In genomic region chr12:6943719-6944380, GRCh38 we compare ENCODE assay signal across 7 cellular contexts. TPM values are rescaled to one million over a fixed set of nuclear protein-coding genes. Genes with fewer than 3 reads are reported as not detected.
DNase-seq lines count a peak whose midpoint lies in the region; ATAC-seq, FAIRE-seq and TF ChIP-seq lines count a peak whose summit lies in the region.

Gene C12orf57, plus strand, starts transcription at chr12:6944022. Its CDS starts 100 bp downstream, at chr12:6944122.
Gene RNU7-1, plus strand, starts transcription at chr12:6943816.

- peaks cover 2 to 8% of the 10 kb centered on the region in 2 experiments; a peak in 2 of 4 replicates for H3K36me3 ChIP-seq in GM12878 (ENCODE audit: control insufficient read depth in 2 of 2, insufficient read depth in 2 of 2, low read length in 1 of 2)

- peak within 1 kb of the TSS; percentile 32 for H2AFZ ChIP-seq in GM12878 (ENCODE audit: control insufficient read depth, low read depth, low read length)

- in situ Hi-C loops in GM12878 (cut with MboI), result no loop called here

- no peak for TF ChIP-seq CTCF in GM12878 (IDR thresholded peaks at IDR 0.05 in 2 of 3, conservative IDR thresholded peaks at IDR 0.05 in 1 of 3; ENCODE audit: control insufficient read depth in 2 of 3, extremely low read depth in 1 of 3, insufficient read depth in 1 of 3, low read depth in 3 of 3, low read length in 3 of 3)

- peaks cover 25% of the 10 kb centered on the region for H3K79me2 ChIP-seq in GM12878 (ENCODE audit: control insufficient read depth, insufficient read depth, low read length)

- peak; percentile 48 to 67; a peak in 3 of 4 replicates for TF ChIP-seq EP300 in GM12878 (IDR thresholded peaks at IDR 0.05; ENCODE audit: borderline replicate concordance in 1 of 2, control insufficient read depth in 1 of 2, low read depth in 2 of 2, low read length in 2 of 2)

- no peaks in the 10 kb centered on the region for H3K9me3 ChIP-seq in GM12878 (replicated peaks; ENCODE audit: control insufficient read depth, insufficient read depth, low read length)

- peak; percentile 98 for TF ChIP-seq POLR2A in GM12878 (IDR thresholded peaks at IDR 0.05; ENCODE audit: low read depth, low read length)

- FAIRE-seq in GM12878 (lab: Jason Lieb, UNC), result no peak

- BruUV-seq in GM12878 (replicated peaks; lab: Mats Ljungman, UMichigan), result TSS peak; percentile 94

- TF ChIP-seq RAD21 in GM12878 (IDR thresholded peaks at IDR 0.05; ENCODE audit: insufficient read depth, low read depth, low read length), result peak; percentile 3; the same call in 1 of the 2 replicates

- peaks cover 28% of the 10 kb centered on the region for H3K4me1 ChIP-seq in GM12878 (ENCODE audit: control insufficient read depth, insufficient read depth, low read length)

- no peaks in the 10 kb centered on the region for H3K27me3 ChIP-seq in GM12878 (replicated peaks in 1 of 2; ENCODE audit: control insufficient read depth in 2 of 2, insufficient read depth in 2 of 2, low read length in 1 of 2)

- ATAC-seq in GM18520 (IDR thresholded peaks at IDR 0.05; ENCODE audit: unreplicated experiment) (peak; percentile 25), HG02970 (IDR thresholded peaks at IDR 0.05; ENCODE audit: low FRiP score, unreplicated experiment) (peak; percentile 37), GM12878 (peak; percentile 77), sciatic nerve (peak; percentile 78)

- H3K27ac ChIP-seq in GM12878 (ENCODE audit: control insufficient read depth, insufficient read depth), result peak within 1 kb of the TSS; percentile 91

- DNase-seq in NCI-H187 treated with DMSO at 0.1 percent for 48 hours (lab: John Stamatoyannopoulos, UW) (peak; percentile 70), T-helper 2 cell (peak in 4 of 5 experiments; percentile 64 to 94 (median 80)), GM12878 (ENCODE audit: low read depth, low spot score) (peak; percentile 93), hippocampal formation (lab: John Stamatoyannopoulos, UW) (peak; percentile 61 to 88), sciatic nerve (ENCODE audit: low spot score) (peak; percentile 86)

- peak within 1 kb of the TSS; percentile 70 for H3K4me2 ChIP-seq in GM12878 (ENCODE audit: control insufficient read depth, insufficient read depth)

- intact Hi-C loops in GM12878 (cut with micrococcal nuclease; ENCODE audit: unreplicated experiment), result loop anchor here (1.0 to 2.0 kb wide), 6 partner anchors 16 to 165 kb away; partner anchors contain the start of genes C1R, C1RL, EMG1 and LPCAT3
- intact Hi-C loops in sciatic nerve (cut with DNase I), result loop anchor here (5.0 kb wide), 1 partner anchor 862 kb away; no protein-coding TSS in a partner anchor

- POLR2A ChIA-PET in GM12878 (lab: Charles Lee), result interaction anchor here (0.6 to 17.8 kb wide), 20 partner anchors 9 to 191 kb away, joined by 3 to 524 read pairs (median 4); partner anchors contain the start of genes C1RL, CDCA3, LPCAT3 and LRRC23

- H3K4me3 ChIP-seq in GM12878, result peak within 1 kb of the TSS; percentile 78

- CTCF ChIA-PET in GM12878 (lab: Yijun Ruan, JAX), result interaction anchor here (0.7 to 11.6 kb wide), 25 partner anchors 9 to 201 kb away, joined by 3 to 645 read pairs (median 6); partner anchors contain the start of genes C1R, C1RL, LPCAT3 and SPSB2

- RAD21 ChIA-PET in GM12878 (lab: Charles Lee; ENCODE audit: unreplicated experiment), result interaction anchor here (0.6 to 7.0 kb wide), 18 partner anchors 9 to 177 kb away, joined by 3 to 426 read pairs (median 8); partner anchors contain the start of genes ATN1, C1RL, CDCA3 and LPCAT3

- peak within 1 kb of the TSS; percentile 90 for H3K9ac ChIP-seq in GM12878 (ENCODE audit: control insufficient read depth, insufficient read depth, low read length)

- WGBS in GM12878 (ENCODE audit: insufficient coverage, insufficient replicate concordance, low lambda C conversion rate, missing lambda C conversion rate), result under 1% methylated on average over 31 of the region's 31 CpGs

- no peaks in the 10 kb centered on the region for H4K20me1 ChIP-seq in GM12878 (ENCODE audit: control insufficient read depth, insufficient read depth)

- SMC1A ChIA-PET in GM12878 (lab: Charles Lee; ENCODE audit: uncharacterized antibody, unreplicated experiment), result interaction anchor here (0.7 to 11.6 kb wide), 18 partner anchors 9 to 891 kb away, joined by 3 to 395 read pairs (median 5); partner anchors contain the start of genes C1RL, ENO2, LPCAT3 and SPSB2

TF ChIP-seq in GM12878, 131 proteins besides CTCF, POLR2A, EP300 and RAD21 (continues in another document):
- TF ChIP-seq JUND (IDR thresholded peaks at IDR 0.05; ENCODE audit: low read depth, low read length) (no peak), NFYA (IDR thresholded peaks at IDR 0.05; ENCODE audit: borderline replicate concordance, low read depth, low read length) (no peak), BHLHE40 (IDR thresholded peaks at IDR 0.05; ENCODE audit: borderline replicate concordance in 1 of 2, low read depth in 2 of 2, low read length in 1 of 2) (peak in 1 of 2 experiments; percentile 51; a peak in 3 of 4 replicates), POU2F2 (IDR thresholded peaks at IDR 0.05; ENCODE audit: borderline replicate concordance, low read depth, low read length) (peak; percentile 99), ETV6 (conservative IDR thresholded peaks at IDR 0.05 in 1 of 2, IDR thresholded peaks at IDR 0.05 in 1 of 2; ENCODE audit: borderline replicate concordance in 1 of 2, low read depth in 1 of 2) (peak in 1 of 2 experiments; percentile 82; a peak in 2 of 4 replicates), CREB1 (IDR thresholded peaks at IDR 0.05; ENCODE audit: low read depth) (no peak), TAF1 (IDR thresholded peaks at IDR 0.05; ENCODE audit: borderline replicate concordance, low read depth, low read length) (peak; percentile 78), KLF5 (IDR thresholded peaks at IDR 0.05; ENCODE audit: partially characterized antibody) (peak; percentile 94), ZSCAN29 (IDR thresholded peaks at IDR 0.05) (peak; percentile 74; the same call in 1 of the 2 replicates), SPI1 (IDR thresholded peaks at IDR 0.05; ENCODE audit: borderline replicate concordance, insufficient read depth, low read depth, low read length) (no peak), SRF (IDR thresholded peaks at IDR 0.05; ENCODE audit: low read depth in 2 of 2, low read length in 2 of 2) (peak in 1 of 2 experiments; percentile 68; a peak in 1 of 4 replicates), E2F8 (IDR thresholded peaks at IDR 0.05; ENCODE audit: low read depth, partially characterized antibody) (peak; percentile 45), SUZ12 (IDR thresholded peaks at IDR 0.05; ENCODE audit: unreplicated experiment) (no peak)

RNA-seq across cellular contexts. Expression of gene C12orf57, which starts in this region (rescaled TPM):
- 34.9 and 36.3 TPM in 2 replicates for total RNA-seq in GM12878 (2013; cell fraction: nucleolus; rRNA removed)
- 223 and 231 TPM in 2 replicates for total RNA-seq in GM12878 (2014; rRNA removed)
- total RNA-seq in GM12878 (2014; rRNA removed; fragmentation: Illumina TruSeq; extraction: Trizol), result 109 and 124 TPM in 2 replicates
- total RNA-seq in GM12878 (2021), result 192 and 194 TPM in 2 replicates
- polyA plus RNA-seq in GM12878 (2011; ENCODE audit: low read depth), result 177 TPM
- polyA plus RNA-seq in GM12878 (2011; rRNA removed), result 183 and 331 TPM in 2 replicates
- polyA plus RNA-seq in GM12878 (2011; cell fraction: cytosol; rRNA removed), result 632 and 839 TPM in 2 replicates
- 336 and 343 TPM in 2 replicates for polyA plus RNA-seq in GM12878 (2011; cell fraction: nucleus; rRNA removed)
- 433 and 438 TPM in 2 replicates for polyA plus RNA-seq in GM12878 (2012)
- polyA plus RNA-seq in GM12878 (2014; fragmentation: Illumina TruSeq; extraction: Trizol), result 8.0 and 64.5 TPM in 2 replicates
- polyA plus RNA-seq in GM12878 (2014; fragmentation: Nextera tagmentation; extraction: Ambion mirVana), result 100 to 1,000 TPM; 138 to 170 TPM
- 373 and 377 TPM in 2 replicates for polyA plus RNA-seq in GM12878 (2014; rRNA removed)
- polyA plus RNA-seq in GM12878 (2016; fragmentation: Nextera tagmentation; extraction: Ambion mirVana), result 100 to 1,000 TPM; 274 to 291 TPM
- 89.4 and 141 TPM in 2 replicates for polyA minus RNA-seq in GM12878 (2011; rRNA and poly(A)+ RNA removed)
- polyA minus RNA-seq in GM12878 (2011; cell fraction: cytosol; rRNA and poly(A)+ RNA removed), result 46.1 and 52.9 TPM in 2 replicates
- polyA minus RNA-seq in GM12878 (2011; cell fraction: nucleus; rRNA and poly(A)+ RNA removed), result 71.7 and 114 TPM in 2 replicates
- total RNA-seq in sciatic nerve, result 177 TPM

RNA-seq across cellular contexts. Expression of gene RNU7-1, which starts in this region (rescaled TPM):
- not detected in 2 replicates for total RNA-seq in GM12878 (2013; cell fraction: nucleolus; rRNA removed)
- total RNA-seq in GM12878 (2014; rRNA removed), result not detected in 2 replicates
- total RNA-seq in GM12878 (2014; rRNA removed; fragmentation: Illumina TruSeq; extraction: Trizol), result not detected in 2 replicates
- not detected in 2 replicates for total RNA-seq in GM12878 (2021)
- polyA plus RNA-seq in GM12878 (2011; ENCODE audit: low read depth), result not detected
- not detected in 2 replicates for polyA plus RNA-seq in GM12878 (2011; rRNA removed)
- polyA plus RNA-seq in GM12878 (2011; cell fraction: cytosol; rRNA removed), result not detected in 2 replicates
- polyA plus RNA-seq in GM12878 (2011; cell fraction: nucleus; rRNA removed), result not detected in 2 replicates
- polyA plus RNA-seq in GM12878 (2012), result not detected in 2 replicates
- not detected in 2 replicates for polyA plus RNA-seq in GM12878 (2014; fragmentation: Illumina TruSeq; extraction: Trizol)
- polyA plus RNA-seq in GM12878 (2014; fragmentation: Nextera tagmentation; extraction: Ambion mirVana), result not detected
- polyA plus RNA-seq in GM12878 (2014; rRNA removed), result not detected in 2 replicates
- polyA plus RNA-seq in GM12878 (2016; fragmentation: Nextera tagmentation; extraction: Ambion mirVana), result not detected
- polyA minus RNA-seq in GM12878 (2011; rRNA and poly(A)+ RNA removed), result not detected in 2 replicates
- polyA minus RNA-seq in GM12878 (2011; cell fraction: cytosol; rRNA and poly(A)+ RNA removed), result not detected in 2 replicates
- not detected in 2 replicates for polyA minus RNA-seq in GM12878 (2011; cell fraction: nucleus; rRNA and poly(A)+ RNA removed)
- total RNA-seq in sciatic nerve, result not detected

Comparison
In these comparisons a context has a peak if more than half of its experiments do, and no peak if none do; other contexts are left out.
1. Peak in every context shown above with its lines: DNase-seq, ATAC-seq, H3K4me3 ChIP-seq and H3K27ac ChIP-seq.
2. ATAC-seq: peak in every context shown above with its lines; median percentile 78 in sciatic nerve; 77 in GM12878; 37 in HG02970; 25 in GM18520.